Comparison of ENCODE assay signal across 1 cellular context in the genomic region with DNA sequence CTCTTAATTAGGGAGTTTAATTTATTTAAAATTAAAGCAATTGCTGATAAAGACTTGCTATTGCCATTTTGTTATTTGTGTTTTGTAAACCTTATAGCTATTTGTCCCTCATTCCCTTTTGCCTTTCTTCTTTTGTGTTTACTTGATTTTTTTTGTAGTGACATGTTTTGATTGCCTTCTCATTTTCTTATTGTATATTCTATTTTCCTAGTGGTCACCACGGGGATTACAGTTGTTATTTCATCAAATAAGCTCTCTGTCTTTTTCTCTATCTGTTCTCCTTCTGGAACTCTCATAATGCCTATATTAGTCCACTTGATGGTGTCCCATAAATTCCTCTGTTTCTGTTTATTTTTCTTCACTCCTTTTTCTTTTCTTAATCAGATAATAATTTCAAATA.
TF ChIP-seq lines count a peak whose summit lies in the region.

No MANE protein-coding gene starts in this region.

TF ChIP-seq in GM12878, 131 proteins besides CTCF, POLR2A, EP300 and RAD21 (continued from another document):
- TF ChIP-seq, protein P1, sequence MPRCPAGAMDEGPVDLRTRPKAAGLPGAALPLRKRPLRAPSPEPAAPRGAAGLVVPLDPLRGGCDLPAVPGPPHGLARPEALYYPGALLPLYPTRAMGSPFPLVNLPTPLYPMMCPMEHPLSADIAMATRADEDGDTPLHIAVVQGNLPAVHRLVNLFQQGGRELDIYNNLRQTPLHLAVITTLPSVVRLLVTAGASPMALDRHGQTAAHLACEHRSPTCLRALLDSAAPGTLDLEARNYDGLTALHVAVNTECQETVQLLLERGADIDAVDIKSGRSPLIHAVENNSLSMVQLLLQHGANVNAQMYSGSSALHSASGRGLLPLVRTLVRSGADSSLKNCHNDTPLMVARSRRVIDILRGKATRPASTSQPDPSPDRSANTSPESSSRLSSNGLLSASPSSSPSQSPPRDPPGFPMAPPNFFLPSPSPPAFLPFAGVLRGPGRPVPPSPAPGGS (IDR thresholded peaks at IDR 0.05; ENCODE audit: borderline replicate concordance, insufficient read depth, low read depth, low read length, poor library complexity, severe bottlenecking) = no peak
- TF ChIP-seq KAT2A (conservative IDR thresholded peaks at IDR 0.05; ENCODE audit: control insufficient read depth, low read depth, low read length) = no peak
- TF ChIP-seq HDAC6 (IDR thresholded peaks at IDR 0.05; ENCODE audit: unreplicated experiment) = no peak
- TF ChIP-seq, protein P2, sequence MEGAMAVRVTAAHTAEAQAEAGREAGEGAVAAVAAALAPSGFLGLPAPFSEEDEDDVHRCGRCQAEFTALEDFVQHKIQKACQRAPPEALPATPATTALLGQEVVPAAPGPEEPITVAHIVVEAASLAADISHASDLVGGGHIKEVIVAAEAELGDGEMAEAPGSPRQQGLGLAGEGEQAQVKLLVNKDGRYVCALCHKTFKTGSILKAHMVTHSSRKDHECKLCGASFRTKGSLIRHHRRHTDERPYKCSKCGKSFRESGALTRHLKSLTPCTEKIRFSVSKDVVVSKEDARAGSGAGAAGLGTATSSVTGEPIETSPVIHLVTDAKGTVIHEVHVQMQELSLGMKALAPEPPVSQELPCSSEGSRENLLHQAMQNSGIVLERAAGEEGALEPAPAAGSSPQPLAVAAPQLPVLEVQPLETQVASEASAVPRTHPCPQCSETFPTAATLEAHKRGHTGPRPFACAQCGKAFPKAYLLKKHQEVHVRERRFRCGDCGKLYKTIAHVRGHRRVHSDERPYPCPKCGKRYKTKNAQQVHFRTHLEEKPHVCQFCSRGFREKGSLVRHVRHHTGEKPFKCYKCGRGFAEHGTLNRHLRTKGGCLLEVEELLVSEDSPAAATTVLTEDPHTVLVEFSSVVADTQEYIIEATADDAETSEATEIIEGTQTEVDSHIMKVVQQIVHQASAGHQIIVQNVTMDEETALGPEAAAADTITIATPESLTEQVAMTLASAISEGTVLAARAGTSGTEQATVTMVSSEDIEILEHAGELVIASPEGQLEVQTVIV (IDR thresholded peaks at IDR 0.05; ENCODE audit: borderline replicate concordance, partially characterized antibody) = no peak
- no peak for TF ChIP-seq BRCA1 (IDR thresholded peaks at IDR 0.05; ENCODE audit: low read depth, low read length)
- TF ChIP-seq EZH2 (IDR thresholded peaks at IDR 0.05; ENCODE audit: borderline replicate concordance, control insufficient read depth, low read depth, low read length) = no peak
- TF ChIP-seq, protein P3, sequence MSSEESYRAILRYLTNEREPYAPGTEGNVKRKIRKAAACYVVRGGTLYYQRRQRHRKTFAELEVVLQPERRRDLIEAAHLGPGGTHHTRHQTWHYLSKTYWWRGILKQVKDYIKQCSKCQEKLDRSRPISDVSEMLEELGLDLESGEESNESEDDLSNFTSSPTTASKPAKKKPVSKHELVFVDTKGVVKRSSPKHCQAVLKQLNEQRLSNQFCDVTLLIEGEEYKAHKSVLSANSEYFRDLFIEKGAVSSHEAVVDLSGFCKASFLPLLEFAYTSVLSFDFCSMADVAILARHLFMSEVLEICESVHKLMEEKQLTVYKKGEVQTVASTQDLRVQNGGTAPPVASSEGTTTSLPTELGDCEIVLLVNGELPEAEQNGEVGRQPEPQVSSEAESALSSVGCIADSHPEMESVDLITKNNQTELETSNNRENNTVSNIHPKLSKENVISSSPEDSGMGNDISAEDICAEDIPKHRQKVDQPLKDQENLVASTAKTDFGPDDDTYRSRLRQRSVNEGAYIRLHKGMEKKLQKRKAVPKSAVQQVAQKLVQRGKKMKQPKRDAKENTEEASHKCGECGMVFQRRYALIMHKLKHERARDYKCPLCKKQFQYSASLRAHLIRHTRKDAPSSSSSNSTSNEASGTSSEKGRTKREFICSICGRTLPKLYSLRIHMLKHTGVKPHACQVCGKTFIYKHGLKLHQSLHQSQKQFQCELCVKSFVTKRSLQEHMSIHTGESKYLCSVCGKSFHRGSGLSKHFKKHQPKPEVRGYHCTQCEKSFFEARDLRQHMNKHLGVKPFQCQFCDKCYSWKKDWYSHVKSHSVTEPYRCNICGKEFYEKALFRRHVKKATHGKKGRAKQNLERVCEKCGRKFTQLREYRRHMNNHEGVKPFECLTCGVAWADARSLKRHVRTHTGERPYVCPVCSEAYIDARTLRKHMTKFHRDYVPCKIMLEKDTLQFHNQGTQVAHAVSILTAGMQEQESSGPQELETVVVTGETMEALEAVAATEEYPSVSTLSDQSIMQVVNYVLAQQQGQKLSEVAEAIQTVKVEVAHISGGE (CRISPR knock-in tag; IDR thresholded peaks at IDR 0.05) = no peak
- no peak for TF ChIP-seq HDGF (IDR thresholded peaks at IDR 0.05)
- no peak for TF ChIP-seq ZNF217 (IDR thresholded peaks at IDR 0.05)
- no peak for TF ChIP-seq SRF (IDR thresholded peaks at IDR 0.05; ENCODE audit: low read depth in 2 of 2, low read length in 2 of 2)
